18 cellular contexts compared by ENCODE assay signal in the genomic region with DNA sequence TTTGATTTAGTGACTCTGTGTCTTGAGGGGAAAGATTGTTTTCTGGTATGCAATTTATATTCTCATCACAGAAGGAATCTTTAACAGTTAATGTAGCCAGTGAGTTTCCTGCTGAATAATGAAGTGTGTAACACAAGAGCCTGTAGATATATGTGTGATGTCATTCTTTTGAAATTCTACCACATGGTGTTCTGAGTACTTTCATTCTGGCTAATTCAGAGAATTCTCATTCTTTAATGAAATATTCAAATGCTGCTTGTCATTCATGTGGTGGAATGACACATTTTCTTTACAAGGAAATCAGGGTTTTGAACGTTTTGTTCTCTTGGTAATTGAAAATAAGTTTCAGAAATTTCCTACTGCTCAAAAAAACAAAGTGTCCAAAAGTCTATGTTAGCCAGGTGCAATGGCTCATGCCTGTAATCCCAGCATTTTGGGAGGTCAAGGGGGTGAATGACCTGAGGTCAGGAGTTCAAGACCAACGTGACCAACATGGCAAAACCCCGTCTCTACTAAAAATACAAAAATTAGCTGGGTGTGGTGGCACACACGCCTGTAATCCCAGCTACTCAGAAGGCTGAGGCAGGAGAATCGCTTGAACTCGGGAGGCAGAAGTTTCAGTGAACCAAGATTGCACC.
A peak's percentile ranks its signal among the peaks of the same experiment; 100 is the strongest.
DNase-seq lines count a peak whose midpoint lies in the region; ATAC-seq and TF ChIP-seq lines count a peak whose summit lies in the region.
"Had no signal": no experiment of that assay in that cellular context is flagged by ENCODE, and none has a peak within 500 bp of the region (broad histone marks: within the 10 kb centered on the region; RNA-seq: fewer than 3 reads in every experiment).

No MANE protein-coding gene starts in this region.

- H3K27ac ChIP-seq in A673 (ENCODE audit: low read depth, low read length, poor library complexity, severe bottlenecking) (no peak overlapping the region), dorsolateral prefrontal cortex (no peak overlapping the region)
- H3K27ac ChIP-seq: left ventricle myocardium inferior, neutrophil had no signal

- TF ChIP-seq CTCF in A673 (conservative IDR thresholded peaks at IDR 0.05; ENCODE audit: low read depth, low read length), result no peak
- TF ChIP-seq CTCF in GM06990 (IDR thresholded peaks at IDR 0.05; ENCODE audit: insufficient read depth, low read length, poor library complexity, severe bottlenecking), result no peak
- TF ChIP-seq CTCF in osteocyte (IDR thresholded peaks at IDR 0.05), result no peak
- TF ChIP-seq CTCF in dorsolateral prefrontal cortex (IDR thresholded peaks at IDR 0.05 in 54 of 56, conservative IDR thresholded peaks at IDR 0.05 in 2 of 56; ENCODE audit: low read depth in 1 of 56, partially characterized antibody in 56 of 56), result no peak

- H3K36me3 Mint-ChIP-seq in activated T-cell treated with anti-CD3 and anti-CD28 coated beads, Interleukin-2, amount 50 U/mL, for 4 hours (ENCODE audit: insufficient read depth), result no peaks in the 10 kb centered on the region
- H3K36me3 Mint-ChIP-seq in osteocyte (ENCODE audit: unreplicated experiment), result no peaks in the 10 kb centered on the region
- H3K36me3 Mint-ChIP-seq: CD8-positive, alpha-beta memory T cell had no signal

- intact Hi-C loops in A673 (cut with micrococcal nuclease; ENCODE audit: unreplicated experiment), result no loop called here
- intact Hi-C loops in dorsolateral prefrontal cortex (cut with DNase I), result no loop called here

- H3K4me1 ChIP-seq in A673 (ENCODE audit: insufficient read depth, low read length, poor library complexity, severe bottlenecking), result no peaks in the 10 kb centered on the region
- H3K4me1 ChIP-seq: left ventricle myocardium inferior had no signal

- peaks cover 9% of the 10 kb centered on the region for H3K9me3 Mint-ChIP-seq in activated T-cell treated with anti-CD3 and anti-CD28 coated beads, Interleukin-2, amount 50 U/mL, for 4 hours
- peaks cover 5% of the 10 kb centered on the region for H3K9me3 Mint-ChIP-seq in osteocyte (ENCODE audit: unreplicated experiment)

- no peak overlapping the region for H3K4me3 ChIP-seq in A673 (ENCODE audit: low read depth, low read length, poor library complexity, severe bottlenecking)
- no peak overlapping the region for H3K4me3 ChIP-seq in GM06990 (replicated peaks; ENCODE audit: low read depth, low read length)
- H3K4me3 ChIP-seq in dorsolateral prefrontal cortex, result no peak overlapping the region
- H3K4me3 ChIP-seq: left ventricle myocardium inferior had no signal

- H3K27me3 Mint-ChIP-seq in activated T-cell treated with anti-CD3 and anti-CD28 coated beads, Interleukin-2, amount 50 U/mL, for 4 hours (ENCODE audit: low read depth), result peaks cover 13% of the 10 kb centered on the region
- H3K27me3 Mint-ChIP-seq in osteocyte (ENCODE audit: unreplicated experiment), result peaks cover 6% of the 10 kb centered on the region

- CTCF ChIA-PET in A673 (lab: Charles Lee), result no interaction called here

- BruUV-seq in A673 (replicated peaks; lab: Mats Ljungman, UMichigan), result no TSS peak

- peaks cover 3% of the 10 kb centered on the region for H3K4me1 Mint-ChIP-seq in activated T-cell treated with anti-CD3 and anti-CD28 coated beads, Interleukin-2, amount 50 U/mL, for 4 hours (ENCODE audit: low read depth)
- no peaks in the 10 kb centered on the region for H3K4me1 Mint-ChIP-seq in osteocyte (ENCODE audit: unreplicated experiment)
- H3K4me1 Mint-ChIP-seq: CD8-positive, alpha-beta memory T cell had no signal

- no peak overlapping the region for H3K4me3 Mint-ChIP-seq in activated T-cell treated with anti-CD3 and anti-CD28 coated beads, Interleukin-2, amount 50 U/mL, for 4 hours
- no peak overlapping the region for H3K4me3 Mint-ChIP-seq in osteocyte (ENCODE audit: unreplicated experiment)
- H3K4me3 Mint-ChIP-seq: CD8-positive, alpha-beta memory T cell had no signal

- no peaks in the 10 kb centered on the region for H3K36me3 ChIP-seq in A673 (ENCODE audit: insufficient read depth, low read length, poor library complexity, severe bottlenecking)
- H3K36me3 ChIP-seq in GM06990 (ENCODE audit: control insufficient read depth, insufficient read depth, low read length), result no peaks in the 10 kb centered on the region
- H3K36me3 ChIP-seq: left ventricle myocardium inferior, neutrophil had no signal

- peaks cover 5% of the 10 kb centered on the region for H3K9me3 ChIP-seq in A673 (ENCODE audit: low read depth, low read length, poor library complexity, severe bottlenecking)
- H3K9me3 ChIP-seq: neutrophil had no signal

- peak; percentile 75 to 84 for ATAC-seq in activated T-cell treated with anti-CD3 and anti-CD28 coated beads, Interleukin-2, amount 50 U/mL, for 4 hours

- H3K27me3 ChIP-seq in A673 (replicated peaks; ENCODE audit: insufficient read depth, low read depth, low read length, poor library complexity) (no peaks in the 10 kb centered on the region), GM06990 (replicated peaks; ENCODE audit: control insufficient read depth, insufficient read depth, low read length) (no peaks in the 10 kb centered on the region), dorsolateral prefrontal cortex (no peaks in the 10 kb centered on the region)
- H3K27me3 ChIP-seq: neutrophil had no signal

- POLR2A ChIA-PET in A673 (lab: Charles Lee; ENCODE audit: low non-redundant PET), result no interaction called here

- no peak overlapping the region for H3K27ac Mint-ChIP-seq in osteocyte (ENCODE audit: unreplicated experiment)
- H3K27ac Mint-ChIP-seq: CD8-positive, alpha-beta memory T cell had no signal

- peak; percentile 42 for DNase-seq in A673 (ENCODE audit: low spot score)
- peak; percentile 14 for DNase-seq in GM06990 (ENCODE audit: extremely low read depth, insufficient read length)
- no peak for DNase-seq in activated T-cell treated with anti-CD3 and anti-CD28 coated beads, Interleukin-2, amount 50 U/mL, for 4 hours
- peak; percentile 5 for DNase-seq in left kidney (ENCODE audit: low read depth, low spot score)
- DNase-seq in HCEC 1CT, result no peak
- no peak for DNase-seq in osteocyte (ENCODE audit: extremely low spot score, unreplicated experiment)
- no peak for DNase-seq in dorsolateral prefrontal cortex
- DNase-seq: activated effector memory CD4-positive, alpha-beta T cell treated with anti-CD3 and anti-CD28 coated beads, Interleukin-2, amount 50 U/mL, for 16 hours; CD8-positive, alpha-beta memory T cell; Kasumi-1; left ventricle myocardium inferior; NCI-H1105; NCI-H2171; NCI-H69; Right ventricle myocardium superior; stimulated activated CD4-positive, alpha-beta T cell treated with anti-CD3 and anti-CD28 coated beads, Interleukin-12 subunit alpha, Interleukin-12 subunit beta, amount 100 ng/mL, for 4 hours; SW 1271 had no signal

Comparison
In these comparisons a context has a peak if more than half of its experiments do, and no peak if none do; other contexts are left out.
1. DNase-seq: peak in A673 (single experiment), GM06990 (single experiment) and left kidney (single experiment); none in activated T-cell treated with anti-CD3 and anti-CD28 coated beads, Interleukin-2, amount 50 U/mL, for 4 hours (single experiment), HCEC 1CT (single experiment), osteocyte (single experiment) and dorsolateral prefrontal cortex (0 of 10).